Comparison of ENCODE assay signal across 27 cellular contexts in the genomic region with DNA sequence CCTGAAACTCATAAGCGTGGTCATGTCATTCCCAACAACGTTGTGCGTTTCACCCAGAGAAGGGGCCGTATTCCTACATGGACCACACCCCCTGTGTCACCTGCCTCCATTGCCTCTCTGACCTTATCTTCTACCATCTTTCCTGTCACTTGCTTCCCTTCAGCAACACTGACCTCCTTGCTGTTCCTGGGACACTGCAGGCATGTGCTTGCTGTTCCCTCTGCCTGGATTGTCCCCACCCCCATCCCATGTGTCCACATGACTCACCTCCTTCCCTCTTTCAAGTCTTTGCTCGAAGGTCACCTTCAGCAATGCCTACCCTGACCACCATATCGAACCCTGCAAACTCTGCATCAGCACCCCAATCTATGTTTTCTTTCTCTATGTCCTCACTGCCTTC.
"Had no signal": no experiment of that assay in that cellular context is flagged by ENCODE, and none has a peak within 500 bp of the region (broad histone marks: within the 10 kb centered on the region; RNA-seq: fewer than 3 reads in every experiment).

No MANE protein-coding gene starts in this region.

- H3K27ac ChIP-seq: epithelial cell of prostate, gastrocnemius medialis, right atrium auricular region, stomach, thyroid gland had no signal

- ATAC-seq: activated CD8-positive, alpha-beta T cell treated with anti-CD3 and anti-CD28 coated beads for 36 hours; activated naive CD8-positive, alpha-beta T cell treated with anti-CD3 and anti-CD28 coated beads, Interleukin-2, amount 50 U/mL, for 24 hours; activated T-cell treated with anti-CD3 and anti-CD28 coated beads, Interleukin-2, amount 50 U/mL, for 4 hours; activated T-helper 17 cell treated with anti-CD3 and anti-CD28 coated beads, Interleukin-2, amount 50 U/mL, for 72 hours; gastrocnemius medialis; left cardiac atrium; left ventricle myocardium superior; stimulated activated naive B cell treated with anti-CD40 and anti-IgM and Interleukin-4, amounts not matched to agents 10 μg/mL and 1 μg/mL and 100 μg/mL, for 72 hours had no signal

- H3K4me1 ChIP-seq: gastrocnemius medialis, right atrium auricular region, stomach, thyroid gland had no signal

- H3K4me1 Mint-ChIP-seq: activated naive CD4-positive, alpha-beta T cell treated with anti-CD3 and anti-CD28 coated beads, Interleukin-2, amount 50 U/mL, for 24 hours; activated naive CD8-positive, alpha-beta T cell treated with anti-CD3 and anti-CD28 coated beads, Interleukin-2, amount 50 U/mL, for 24 hours; stimulated activated naive B cell treated with anti-CD40 and anti-IgM and Interleukin-4, amounts not matched to agents 10 μg/mL and 1 μg/mL and 100 μg/mL, for 72 hours had no signal

- H3K27me3 ChIP-seq: right atrium auricular region, thyroid gland had no signal

- H3K4me3 ChIP-seq: gastrocnemius medialis, right atrium auricular region, stomach, thyroid gland had no signal

- H3K36me3 ChIP-seq: gastrocnemius medialis, right atrium auricular region, stomach, thyroid gland had no signal

- H3K27ac Mint-ChIP-seq: activated CD8-positive, alpha-beta T cell treated with anti-CD3 and anti-CD28 coated beads for 36 hours; activated naive CD4-positive, alpha-beta T cell treated with anti-CD3 and anti-CD28 coated beads, Interleukin-2, amount 50 U/mL, for 24 hours; activated naive CD8-positive, alpha-beta T cell treated with anti-CD3 and anti-CD28 coated beads, Interleukin-2, amount 50 U/mL, for 24 hours; activated T-helper 17 cell treated with anti-CD3 and anti-CD28 coated beads, Interleukin-2, amount 50 U/mL, for 72 hours; dendritic cell treated with granulocyte-macrophage colony-stimulating factor and Interleukin-4, amounts not matched to agents 40 ng/mL and 50 ng/mL, for 4 days; mesothelial cell of epicardium; nephron progenitor cell; stimulated activated naive B cell treated with anti-CD40 and anti-IgM and Interleukin-4, amounts not matched to agents 10 μg/mL and 1 μg/mL and 100 μg/mL, for 72 hours had no signal

- H3K9me3 ChIP-seq: gastrocnemius medialis, thyroid gland had no signal

- DNase-seq: activated CD4-positive, alpha-beta T cell treated with anti-CD3 and anti-CD28 coated beads, Interleukin-2, amount 50 U/mL, for 1 hour; activated CD4-positive, CD25-positive, alpha-beta regulatory T cell treated with anti-CD3 and anti-CD28 coated beads, Interleukin-2, amount 50 U/mL, for 72 hours; activated CD8-positive, alpha-beta T cell treated with anti-CD3 and anti-CD28 coated beads for 36 hours; activated naive CD8-positive, alpha-beta T cell treated with anti-CD3 and anti-CD28 coated beads, Interleukin-2, amount 50 U/mL, for 24 hours; activated T-cell treated with anti-CD3 and anti-CD28 coated beads, Interleukin-2, amount 50 U/mL, for 4 hours; amygdala; caudate nucleus; effector CD4-positive, alpha-beta T cell; gastrocnemius medialis; glutamatergic neuron; islet precursor cell; left cardiac atrium; left ventricle myocardium superior; naive B cell; nephron progenitor cell; stimulated activated CD4-positive, alpha-beta T cell treated with anti-CD3 and anti-CD28 coated beads, Interleukin-15, amount 100 ng/mL, for 24 hours; stimulated activated CD4-positive, alpha-beta T cell treated with anti-CD3 and anti-CD28 coated beads, Interleukin-2, amount 100 ng/mL, for 24 hours; stimulated activated naive B cell treated with anti-CD40 and anti-IgM and Interleukin-4, amounts not matched to agents 10 μg/mL and 1 μg/mL and 100 μg/mL, for 72 hours; stomach; T-helper 2 cell; thyroid gland had no signal

- H3K4me3 Mint-ChIP-seq: activated CD8-positive, alpha-beta T cell treated with anti-CD3 and anti-CD28 coated beads for 36 hours; activated naive CD4-positive, alpha-beta T cell treated with anti-CD3 and anti-CD28 coated beads, Interleukin-2, amount 50 U/mL, for 24 hours; activated naive CD8-positive, alpha-beta T cell treated with anti-CD3 and anti-CD28 coated beads, Interleukin-2, amount 50 U/mL, for 24 hours; activated T-cell treated with anti-CD3 and anti-CD28 coated beads, Interleukin-2, amount 50 U/mL, for 4 hours; activated T-helper 17 cell treated with anti-CD3 and anti-CD28 coated beads, Interleukin-2, amount 50 U/mL, for 72 hours; dendritic cell treated with granulocyte-macrophage colony-stimulating factor and Interleukin-4, amounts not matched to agents 40 ng/mL and 50 ng/mL, for 4 days; mesothelial cell of epicardium; naive B cell; nephron progenitor cell; stimulated activated naive B cell treated with anti-CD40 and anti-IgM and Interleukin-4, amounts not matched to agents 10 μg/mL and 1 μg/mL and 100 μg/mL, for 72 hours had no signal

- H3K36me3 Mint-ChIP-seq: mesothelial cell of epicardium; stimulated activated naive B cell treated with anti-CD40 and anti-IgM and Interleukin-4, amounts not matched to agents 10 μg/mL and 1 μg/mL and 100 μg/mL, for 72 hours had no signal
